Comparison of ENCODE assay signal across 26 cellular contexts in genomic region chr3:195034101-195034500, GRCh38.
A peak's percentile ranks its signal among the peaks of the same experiment; 100 is the strongest.
DNase-seq lines count a peak whose midpoint lies in the region; ATAC-seq and TF ChIP-seq lines count a peak whose summit lies in the region.
"Had no signal": no experiment of that assay in that cellular context is flagged by ENCODE, and none has a peak within 500 bp of the region (broad histone marks: within the 10 kb centered on the region; RNA-seq: fewer than 3 reads in every experiment).

No MANE protein-coding gene starts in this region.

- H3K36me3 ChIP-seq in Caco-2 (ENCODE audit: control insufficient read depth, insufficient read depth, low read length) (no peaks in the 10 kb centered on the region), hepatocyte (replicated peaks; ENCODE audit: insufficient read depth, low read depth) (no peaks in the 10 kb centered on the region)
- H3K36me3 ChIP-seq: BLaER1, brain microvascular endothelial cell, heart right ventricle, MG63, Peyer's patch, tibial artery had no signal

- H3K9me3 ChIP-seq in Caco-2 (no peaks in the 10 kb centered on the region), hepatocyte (ENCODE audit: low read depth) (no peaks in the 10 kb centered on the region)
- H3K9me3 ChIP-seq: BLaER1, MG63, Peyer's patch had no signal

- H3K9me3 Mint-ChIP-seq in Caco-2 (ENCODE audit: unreplicated experiment): no peaks in the 10 kb centered on the region
- H3K9me3 Mint-ChIP-seq: activated T-helper 17 cell treated with anti-CD3 and anti-CD28 coated beads, Interleukin-2, amount 50 U/mL, for 72 hours had no signal

- peaks cover 26% of the 10 kb centered on the region for H3K4me1 Mint-ChIP-seq in Caco-2 (ENCODE audit: low read depth, unreplicated experiment)
- H3K4me1 Mint-ChIP-seq: activated T-helper 17 cell treated with anti-CD3 and anti-CD28 coated beads, Interleukin-2, amount 50 U/mL, for 72 hours had no signal

- BruUV-seq in Caco-2 (replicated peaks; lab: Mats Ljungman, UMichigan): no TSS peak

- ATAC-seq in HG02970 (IDR thresholded peaks at IDR 0.05; ENCODE audit: low FRiP score, unreplicated experiment) (no peak), GM21529 (IDR thresholded peaks at IDR 0.05; ENCODE audit: unreplicated experiment) (no peak)
- ATAC-seq: activated T-helper 17 cell treated with anti-CD3 and anti-CD28 coated beads, Interleukin-2, amount 50 U/mL, for 72 hours; heart right ventricle had no signal

- TF ChIP-seq CTCF in Caco-2 (IDR thresholded peaks at IDR 0.05; ENCODE audit: insufficient read depth in 1 of 2, low read depth in 1 of 2, low read length in 1 of 2, severe bottlenecking in 1 of 2, unreplicated experiment in 1 of 2): no peak
- TF ChIP-seq CTCF in hepatocyte (IDR thresholded peaks at IDR 0.05; ENCODE audit: poor library complexity): no peak

- H3K4me2 ChIP-seq in hepatocyte: no peak overlapping the region
- H3K4me2 ChIP-seq: BLaER1, KMS-11 had no signal

- no peak overlapping the region for H3K4me3 ChIP-seq in Caco-2 (ENCODE audit: low read depth, low read length)
- H3K4me3 ChIP-seq in hepatocyte: no peak overlapping the region
- H3K4me3 ChIP-seq: BLaER1, heart right ventricle, MG63, Peyer's patch, tibial artery had no signal

- H3K4me3 Mint-ChIP-seq in Caco-2 (ENCODE audit: unreplicated experiment): no peak overlapping the region
- H3K4me3 Mint-ChIP-seq: activated T-helper 17 cell treated with anti-CD3 and anti-CD28 coated beads, Interleukin-2, amount 50 U/mL, for 72 hours had no signal

- CTCF ChIA-PET in Caco-2 (lab: Charles Lee): no interaction called here

- DNase-seq in Caco-2: no peak
- DNase-seq in HT-29 (ENCODE audit: low spot score): peak; percentile 25
- no peak for DNase-seq in hepatocyte (ENCODE audit: low spot score)
- peak; percentile 46 for DNase-seq in posterior vena cava (ENCODE audit: low spot score)
- DNase-seq in NCI-H1105 treated with DMSO at 0.1 percent for 48 hours (lab: John Stamatoyannopoulos, UW): no peak
- DNase-seq: activated CD4-positive, alpha-beta T cell treated with anti-CD3 and anti-CD28 coated beads for 48 hours; activated naive CD4-positive, alpha-beta T cell treated with anti-CD3 and anti-CD28 coated beads, Interleukin-2, amount 50 U/mL, for 16 hours; amniotic stem cell; brain microvascular endothelial cell; heart right ventricle; MG63; NCI-H2081 treated with DMSO at 0.1 percent for 48 hours; NCI-H226; NCI-H526 treated with DMSO at 0.1 percent for 48 hours; NK-92 treated with Interleukin-12 subunit alpha and Interleukin-12 subunit beta, amount 100 ng/mL, for 24 hours; retina; SIG-M5; stimulated activated CD4-positive, alpha-beta T cell treated with anti-CD3 and anti-CD28 coated beads, Interleukin-1b, Interleukin-23, amount 100 ng/mL, for 48 hours; T-helper 9 cell had no signal

- H2AFZ ChIP-seq in hepatocyte: no peak overlapping the region

- peak overlapping the region; percentile 78 for H3K27ac ChIP-seq in hepatocyte
- H3K27ac ChIP-seq: BLaER1, brain microvascular endothelial cell, KMS-11, tibial artery had no signal

- no peaks in the 10 kb centered on the region for H3K27me3 Mint-ChIP-seq in Caco-2 (ENCODE audit: insufficient read depth, unreplicated experiment)

- H3K27me3 ChIP-seq in Caco-2 (replicated peaks; ENCODE audit: control insufficient read depth, insufficient read depth, low read length) (no peaks in the 10 kb centered on the region), hepatocyte (no peaks in the 10 kb centered on the region)
- H3K27me3 ChIP-seq: BLaER1, brain microvascular endothelial cell, heart right ventricle, MG63, Peyer's patch had no signal

- no peaks in the 10 kb centered on the region for H3K79me2 ChIP-seq in hepatocyte

- 75% methylated on average over 9 of the region's 9 CpGs for WGBS in hepatocyte (ENCODE audit: low lambda C conversion rate, missing lambda C conversion rate)

- H3K9me2 ChIP-seq in hepatocyte (replicated peaks; ENCODE audit: insufficient read depth): no peaks in the 10 kb centered on the region

- intact Hi-C loops in Caco-2 (cut with micrococcal nuclease; ENCODE audit: unreplicated experiment): loop anchor here (5.0 kb wide), 2 partner anchors 38 to 73 kb away; no protein-coding TSS in a partner anchor
- intact Hi-C loops in posterior vena cava (cut with DNase I): no loop called here

- H3K36me3 Mint-ChIP-seq in Caco-2 (ENCODE audit: insufficient read depth, unreplicated experiment): no peaks in the 10 kb centered on the region

- H3K27ac Mint-ChIP-seq in Caco-2 (ENCODE audit: unreplicated experiment): peak overlapping the region; percentile 82
- H3K27ac Mint-ChIP-seq: activated T-helper 17 cell treated with anti-CD3 and anti-CD28 coated beads, Interleukin-2, amount 50 U/mL, for 72 hours had no signal

- POLR2A ChIA-PET in Caco-2 (lab: Charles Lee): interaction anchor here (1.0 kb wide), 1 partner anchor 12 kb away, joined by 3 read pairs; no protein-coding TSS in a partner anchor

- H4K20me1 ChIP-seq in hepatocyte (ENCODE audit: insufficient read depth, poor library complexity, severe bottlenecking): no peaks in the 10 kb centered on the region
- H4K20me1 ChIP-seq: BLaER1 had no signal

- H3K4me1 ChIP-seq in Caco-2 (peaks cover 47% of the 10 kb centered on the region), hepatocyte (ENCODE audit: insufficient read depth) (peaks cover 39% of the 10 kb centered on the region)
- H3K4me1 ChIP-seq: BLaER1, tibial artery had no signal

Comparison
In these comparisons a context has a peak if more than half of its experiments do, and no peak if none do; other contexts are left out.
1. DNase-seq: peak in HT-29 (single experiment) and posterior vena cava (single experiment); none in Caco-2 (0 of 2), hepatocyte (single experiment) and NCI-H1105 treated with DMSO at 0.1 percent for 48 hours (single experiment).